19 cellular contexts compared by ENCODE assay signal in genomic region chr15:87792250-87793030, GRCh38.
DNase-seq lines count a peak whose midpoint lies in the region; ATAC-seq and TF ChIP-seq lines count a peak whose summit lies in the region.
"Had no signal": no experiment of that assay in that cellular context is flagged by ENCODE, and none has a peak within 500 bp of the region (broad histone marks: within the 10 kb centered on the region; RNA-seq: fewer than 3 reads in every experiment).

No MANE protein-coding gene starts in this region.

- no peak overlapping the region for H2AK5ac ChIP-seq in IMR-90 (ENCODE audit: low read depth, low read length)

- H3K36me3 ChIP-seq in BE2C (no peaks in the 10 kb centered on the region), IMR-90 (ENCODE audit: control insufficient read depth, insufficient read depth, low read length) (no peaks in the 10 kb centered on the region), osteoblast (ENCODE audit: insufficient read depth, low read length) (no peaks in the 10 kb centered on the region), heart left ventricle (no peaks in the 10 kb centered on the region)
- H3K36me3 ChIP-seq: BLaER1 treated with 17β-estradiol and CSF1 and Interleukin-3, amounts not matched to agents 10 nM and 100 nM had no signal

- no peaks in the 10 kb centered on the region for H3K79me2 ChIP-seq in osteoblast (ENCODE audit: insufficient read depth, low read length)

- H3K23ac ChIP-seq in IMR-90 (ENCODE audit: low read depth, low read length), result no peak overlapping the region

- no peak overlapping the region for H3K14ac ChIP-seq in IMR-90 (replicated peaks; ENCODE audit: low read depth, low read length)

- no peak overlapping the region for H3K27ac ChIP-seq in IMR-90 (ENCODE audit: insufficient read depth, low read length)
- H3K27ac ChIP-seq in osteoblast (ENCODE audit: low read depth, low read length), result no peak overlapping the region
- H3K27ac ChIP-seq in heart left ventricle, result no peak overlapping the region
- H3K27ac ChIP-seq: BLaER1 treated with 17β-estradiol and CSF1 and Interleukin-3, amounts not matched to agents 10 nM and 100 nM; GM23248; HL-60 had no signal

- H2BK15ac ChIP-seq in IMR-90 (ENCODE audit: low read depth, low read length), result no peak overlapping the region

- no CpG with 5 or more reads among the region's 6 CpGs for WGBS in IMR-90 (ENCODE audit: extremely low coverage in 2 of 2, insufficient read length in 1 of 2), 2 experiments
- 38 to 44% (median 40%) methylated on average over 6 of the region's 6 CpGs for WGBS in heart left ventricle, 4 donors

- no peak overlapping the region for H3K9ac ChIP-seq in IMR-90 (ENCODE audit: low read depth, low read length)
- H3K9ac ChIP-seq: BLaER1 treated with 17β-estradiol and CSF1 and Interleukin-3, amounts not matched to agents 10 nM and 100 nM; GM23248 had no signal

- no TSS peak for BruUV-seq in IMR-90 (replicated peaks; lab: Mats Ljungman, UMichigan)

- H3K4me3 ChIP-seq in BE2C (ENCODE audit: low read depth, low read length) (no peak overlapping the region), IMR-90 (ENCODE audit: insufficient read depth, low read depth, low read length) (no peak overlapping the region), choroid plexus epithelial cell (ENCODE audit: low read depth, low read length) (no peak overlapping the region), osteoblast (ENCODE audit: insufficient read depth, low read length) (no peak overlapping the region), heart left ventricle (no peak overlapping the region)
- H3K4me3 ChIP-seq: BLaER1 treated with 17β-estradiol and CSF1 and Interleukin-3, amounts not matched to agents 10 nM and 100 nM; GM23248 had no signal

- DNase-seq in BE2C (peak; percentile 85), IMR-90 (peak; percentile 39), choroid plexus epithelial cell (ENCODE audit: low read depth) (peak; percentile 15), osteoblast (ENCODE audit: insufficient read length, low spot score, missing footprints) (no peak), putamen (ENCODE audit: low spot score) (no peak), heart left ventricle (no peak), DMS53 treated with DMSO at 0.1 percent for 48 hours (lab: John Stamatoyannopoulos, UW; ENCODE audit: unreplicated experiment) (no peak)
- DNase-seq: 8988T; AML-193; CD4-positive, alpha-beta T cell; COR-L47; DMS153; DND-41; GF-D8; GM23248; KBM-7 had no signal

- TF ChIP-seq CTCF in BE2C (IDR thresholded peaks at IDR 0.05; ENCODE audit: low read depth, low read length), result no peak
- no peak for TF ChIP-seq CTCF in IMR-90 (conservative IDR thresholded peaks at IDR 0.05; ENCODE audit: low read depth, low read length)
- no peak for TF ChIP-seq CTCF in choroid plexus epithelial cell (conservative IDR thresholded peaks at IDR 0.05; ENCODE audit: low read depth, low read length)
- no peak for TF ChIP-seq CTCF in osteoblast (IDR thresholded peaks at IDR 0.05; ENCODE audit: extremely low read depth, low read depth, low read length)
- no peak for TF ChIP-seq CTCF in heart left ventricle (IDR thresholded peaks at IDR 0.05)

- H4K8ac ChIP-seq in IMR-90 (ENCODE audit: low read depth in 2 of 2, low read length in 2 of 2), result no peak overlapping the region

- H2AK9ac ChIP-seq in IMR-90 (replicated peaks; ENCODE audit: low read depth, low read length, poor library complexity), result no peak overlapping the region

- H2AFZ ChIP-seq in IMR-90 (replicated peaks; ENCODE audit: low read length, poor library complexity) (no peak overlapping the region), osteoblast (ENCODE audit: low read length) (no peak overlapping the region)
- H2AFZ ChIP-seq: GM23248 had no signal

- no peak overlapping the region; the same call in 1 of the 2 replicates for H3K18ac ChIP-seq in IMR-90 (ENCODE audit: low read depth, low read length)

- dilution Hi-C loops in IMR-90 (cut with HindIII; ENCODE audit: low sequenced_read_pairs, unreplicated experiment), result no loop called here

- peak; percentile 59 for ATAC-seq in IMR-90 (ENCODE audit: low read depth)
- ATAC-seq in heart left ventricle, result no peak
- ATAC-seq: HCT116 had no signal

- TF ChIP-seq POLR2A in IMR-90 (IDR thresholded peaks at IDR 0.05; ENCODE audit: low read depth, low read length), result no peak
- TF ChIP-seq POLR2A in heart left ventricle (IDR thresholded peaks at IDR 0.05), result no peak

- H3K79me1 ChIP-seq in IMR-90 (ENCODE audit: low read depth in 1 of 2, low read length in 2 of 2), result no peaks in the 10 kb centered on the region

- intact Hi-C loops in IMR-90 (cut with micrococcal nuclease) (no loop called here), heart left ventricle (cut with DNase I) (no loop called here)

- no peak overlapping the region for H4K91ac ChIP-seq in IMR-90 (ENCODE audit: insufficient read depth, low read depth, low read length)

- H4K20me1 ChIP-seq in IMR-90 (ENCODE audit: insufficient read depth, low read length), result no peaks in the 10 kb centered on the region
- no peaks in the 10 kb centered on the region for H4K20me1 ChIP-seq in osteoblast (ENCODE audit: insufficient read depth, low read length)
- H4K20me1 ChIP-seq: BLaER1 treated with 17β-estradiol and CSF1 and Interleukin-3, amounts not matched to agents 10 nM and 100 nM had no signal

- H3K56ac ChIP-seq in IMR-90 (ENCODE audit: extremely low read depth, insufficient read depth, low read length), result no peak overlapping the region

- no peak overlapping the region for H2BK5ac ChIP-seq in IMR-90 (ENCODE audit: low read depth, low read length, poor library complexity, severe bottlenecking)

- CTCF ChIA-PET in IMR-90 (lab: Yijun Ruan, JAX), result no interaction called here

- H3K9me1 ChIP-seq in IMR-90 (ENCODE audit: insufficient read depth, low read length), result peaks cover 3% of the 10 kb centered on the region; the same call in 1 of the 2 replicates

- no peak overlapping the region for H4K5ac ChIP-seq in IMR-90 (ENCODE audit: low read depth, low read length)

- no peak overlapping the region for H3K4ac ChIP-seq in IMR-90 (ENCODE audit: low read depth, low read length)

- peak overlapping the region; percentile 10; the same call in 1 of the 2 replicates for H2BK120ac ChIP-seq in IMR-90 (ENCODE audit: low read depth, low read length)

- in situ Hi-C loops in IMR-90 (cut with MboI; ENCODE audit: low sequenced_read_pairs), result no loop called here

- H3K27me3 ChIP-seq in BE2C (no peaks in the 10 kb centered on the region), IMR-90 (ENCODE audit: control insufficient read depth, insufficient read depth, low read length) (no peaks in the 10 kb centered on the region), osteoblast (ENCODE audit: insufficient read depth, low read length) (no peaks in the 10 kb centered on the region), heart left ventricle (no peaks in the 10 kb centered on the region)
- H3K27me3 ChIP-seq: BLaER1 treated with 17β-estradiol and CSF1 and Interleukin-3, amounts not matched to agents 10 nM and 100 nM had no signal

- POLR2A ChIA-PET in IMR-90 (lab: Charles Lee; ENCODE audit: unreplicated experiment), result no interaction called here

- H3K9me3 ChIP-seq in BE2C (no peaks in the 10 kb centered on the region), IMR-90 (ENCODE audit: control insufficient read depth, insufficient read depth, low read length) (no peaks in the 10 kb centered on the region), osteoblast (ENCODE audit: low read depth, low read length) (no peaks in the 10 kb centered on the region), heart left ventricle (no peaks in the 10 kb centered on the region)
- H3K9me3 ChIP-seq: BLaER1 treated with 17β-estradiol and CSF1 and Interleukin-3, amounts not matched to agents 10 nM and 100 nM had no signal

- H2BK20ac ChIP-seq in IMR-90 (ENCODE audit: low read depth, low read length), result no peak overlapping the region

- TF ChIP-seq RAD21 in IMR-90 (IDR thresholded peaks at IDR 0.05; ENCODE audit: low read length), result no peak

- H3K4me1 ChIP-seq in BE2C (peaks cover 12% of the 10 kb centered on the region), IMR-90 (ENCODE audit: control insufficient read depth, insufficient read depth, low read length) (peaks cover 7% of the 10 kb centered on the region), osteoblast (ENCODE audit: insufficient read depth, low read length) (peaks cover 6% of the 10 kb centered on the region), heart left ventricle (no peaks in the 10 kb centered on the region)

- H3K4me2 ChIP-seq in IMR-90 (ENCODE audit: low read depth, low read length) (no peak overlapping the region; the same call in 1 of the 2 replicates), osteoblast (ENCODE audit: insufficient read depth, low read length) (peak overlapping the region; percentile 15)

TF ChIP-seq in IMR-90, 13 proteins besides CTCF, POLR2A, EP300 and RAD21:
- TF ChIP-seq SMC3 (IDR thresholded peaks at IDR 0.05; ENCODE audit: low read depth, low read length), result no peak
- TF ChIP-seq MXI1 (IDR thresholded peaks at IDR 0.05; ENCODE audit: borderline replicate concordance, low read depth, low read length), result no peak
- TF ChIP-seq NFE2L2 (IDR thresholded peaks at IDR 0.05; ENCODE audit: low read depth, low read length), result no peak
- TF ChIP-seq BHLHE40 (IDR thresholded peaks at IDR 0.05; ENCODE audit: low read depth, low read length), result no peak
- no peak for TF ChIP-seq CHD1 (IDR thresholded peaks at IDR 0.05; ENCODE audit: low read depth, low read length)
- no peak for TF ChIP-seq FOS (IDR thresholded peaks at IDR 0.05; ENCODE audit: low read depth, low read length)
- no peak for TF ChIP-seq RFX5 (IDR thresholded peaks at IDR 0.05; ENCODE audit: low read depth, low read length)

Comparison
In these comparisons a context has a peak if more than half of its experiments do, and no peak if none do; other contexts are left out.
1. DNase-seq: peak in BE2C (single experiment), IMR-90 (single experiment) and choroid plexus epithelial cell (single experiment); none in osteoblast (single experiment), putamen (single experiment), heart left ventricle (0 of 5) and DMS53 treated with DMSO at 0.1 percent for 48 hours (single experiment).